1 cellular context compared by ENCODE assay signal in the genomic region with DNA sequence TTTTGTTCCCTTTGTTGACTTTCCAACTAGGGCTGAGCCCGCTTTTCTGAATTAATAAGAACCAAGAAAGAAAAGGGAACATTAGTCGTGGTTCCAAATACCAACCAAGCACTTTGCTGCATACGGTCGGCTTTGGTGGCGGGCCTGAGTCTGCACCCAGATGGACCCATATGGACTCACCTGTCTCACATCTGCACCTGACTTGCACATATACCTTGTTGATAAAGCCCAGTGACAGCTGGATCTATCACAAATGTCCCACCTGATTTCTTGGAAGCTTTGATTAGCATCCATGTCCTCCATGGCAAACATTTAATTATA.
TF ChIP-seq lines count a peak whose summit lies in the region.

No MANE protein-coding gene starts in this region.

TF ChIP-seq in GM12878, 131 proteins besides CTCF, POLR2A, EP300 and RAD21:
- TF ChIP-seq HDAC2 (IDR thresholded peaks at IDR 0.05) (no peak), RUNX3 (IDR thresholded peaks at IDR 0.05; ENCODE audit: low read length) (no peak), BRCA1 (IDR thresholded peaks at IDR 0.05; ENCODE audit: low read depth, low read length) (no peak)
